8 cellular contexts compared by ENCODE assay signal in genomic region chr12:8823565-8824300, GRCh38. TPM values are rescaled to one million over a fixed set of nuclear protein-coding genes. Genes with fewer than 3 reads are reported as not detected.
DNase-seq lines count a peak whose midpoint lies in the region; ATAC-seq and TF ChIP-seq lines count a peak whose summit lies in the region.

No MANE protein-coding gene starts in this region.

- no peaks in the 10 kb centered on the region for H4K20me1 ChIP-seq in HCT116 (ENCODE audit: insufficient read depth)

- TF ChIP-seq CTCF in 22Rv1 (IDR thresholded peaks at IDR 0.05) (peak; percentile 44), HCT116 (IDR thresholded peaks at IDR 0.05 in 2 of 3, conservative IDR thresholded peaks at IDR 0.05 in 1 of 3; ENCODE audit: borderline replicate concordance in 1 of 3, insufficient read depth in 1 of 3, low read depth in 2 of 3, low read length in 2 of 3) (peak; percentile 37 to 74 (median 63); a peak in 5 of 6 replicates), brain (conservative IDR thresholded peaks at IDR 0.05) (peak; percentile 70 to 74), kidney epithelial cell (IDR thresholded peaks at IDR 0.05; ENCODE audit: insufficient read depth, low read length, poor library complexity, severe bottlenecking) (peak; percentile 49)

- H3K4me2 ChIP-seq in HCT116 (ENCODE audit: low read length), result no peak overlapping the region

- H3K27me3 Mint-ChIP-seq in brain, result peaks cover 6% of the 10 kb centered on the region

- DNase-seq in HCT116 (ENCODE audit: low read depth, low spot score) (peak; percentile 6), kidney epithelial cell (ENCODE audit: low read depth) (no peak), middle frontal gyrus (ENCODE audit: extremely low spot score, low spot score) (no peak), GM19238 (ENCODE audit: insufficient read length, low spot score) (no peak)

- peaks cover 17% of the 10 kb centered on the region for H3K4me1 Mint-ChIP-seq in brain

- peak overlapping the region; percentile 24 to 95 (median 82) for H3K27ac Mint-ChIP-seq in brain

- H3K4me3 ChIP-seq in HCT116 (replicated peaks in 1 of 2; ENCODE audit: low read depth in 1 of 2, low read length in 2 of 2) (no peak overlapping the region), kidney epithelial cell (ENCODE audit: low read depth, low read length) (no peak overlapping the region)

- intact Hi-C loops in HCT116 (cut with micrococcal nuclease), result loop anchor here (2.0 to 10.0 kb wide), 2 partner anchors 141 to 279 kb away; partner anchors contain the start of gene CLEC4E

- H3K27ac ChIP-seq in 22Rv1, result no peak overlapping the region
- no peak overlapping the region for H3K27ac ChIP-seq in HCT116 (ENCODE audit: low read depth, low read length)

- POLR2A ChIA-PET in HCT116 (lab: Charles Lee), result no interaction called here

- RAD21 ChIA-PET in HCT116 (lab: Charles Lee; ENCODE audit: low non-redundant PET in 1 of 2, low total read pairs in 2 of 2, uncharacterized antibody in 2 of 2, unreplicated experiment in 2 of 2), result interaction anchor here in 1 of 2 experiments (1.3 kb wide), 1 partner anchor 142 kb away, joined by 3 read pairs; no protein-coding TSS in a partner anchor

- ATAC-seq in HCT116 (peak; percentile 81), GM18909 (IDR thresholded peaks at IDR 0.05; ENCODE audit: poor library complexity, unreplicated experiment) (no peak), HG02981 (IDR thresholded peaks at IDR 0.05; ENCODE audit: unreplicated experiment) (no peak)

- H3K79me2 ChIP-seq in HCT116 (ENCODE audit: insufficient read depth, low read length), result no peaks in the 10 kb centered on the region

- H2AFZ ChIP-seq in HCT116 (ENCODE audit: low read depth, low read length, poor library complexity, severe bottlenecking), result no peak overlapping the region

- peaks cover 7 to 18% (median 15%) of the 10 kb centered on the region in 5 experiments for H3K9me3 Mint-ChIP-seq in brain

- H3K4me3 Mint-ChIP-seq in brain, result peak overlapping the region; percentile 22 to 81 (median 55)

- no peaks in the 10 kb centered on the region for H3K9me2 ChIP-seq in HCT116 (ENCODE audit: insufficient read depth)

- peak; percentile 66 for TF ChIP-seq RAD21 in HCT116 (IDR thresholded peaks at IDR 0.05; ENCODE audit: low read depth)

- H3K27me3 ChIP-seq in HCT116 (ENCODE audit: insufficient read depth, low read length), result no peaks in the 10 kb centered on the region
- no peaks in the 10 kb centered on the region for H3K27me3 ChIP-seq in kidney epithelial cell (ENCODE audit: control insufficient read depth, insufficient read depth, low read length)

- H3K36me3 ChIP-seq in HCT116 (ENCODE audit: control insufficient read depth in 1 of 2, insufficient read depth in 2 of 2, low read length in 2 of 2) (no peaks in the 10 kb centered on the region), kidney epithelial cell (ENCODE audit: control insufficient read depth, insufficient read depth, low read length) (no peaks in the 10 kb centered on the region)

- no peak overlapping the region for H3K9ac ChIP-seq in HCT116 (ENCODE audit: low read length)

- TF ChIP-seq POLR2A in HCT116 (IDR thresholded peaks at IDR 0.05; ENCODE audit: borderline replicate concordance, extremely low read depth, insufficient read depth, insufficient read length), result no peak

- no TSS peak for BruUV-seq in HCT116 (replicated peaks; lab: Mats Ljungman, UMichigan)

- no peaks in the 10 kb centered on the region for H3K4me1 ChIP-seq in HCT116 (ENCODE audit: control insufficient read depth in 1 of 2, insufficient read depth in 2 of 2, low read length in 2 of 2)

- H3K9me3 ChIP-seq in HCT116 (ENCODE audit: control insufficient read depth in 1 of 2, insufficient read depth in 1 of 2, low read depth in 1 of 2, low read length in 2 of 2), result no peaks in the 10 kb centered on the region

- CTCF ChIA-PET in HCT116 (lab: Charles Lee), result interaction anchor here (0.7 to 3.0 kb wide), 7 partner anchors 11 to 280 kb away, joined by 3 to 26 read pairs (median 6); no protein-coding TSS in a partner anchor

- H3K36me3 Mint-ChIP-seq in brain, result peaks cover 4% of the 10 kb centered on the region

TF ChIP-seq in HCT116, 20 proteins besides CTCF, POLR2A, EP300 and RAD21:
- TF ChIP-seq FOSL1 (IDR thresholded peaks at IDR 0.05; ENCODE audit: low read depth), result no peak
- no peak for TF ChIP-seq JUND (IDR thresholded peaks at IDR 0.05)

RNA-seq across cellular contexts. Expression of gene A2ML1, which starts 1.3 kb away (rescaled TPM):
- total RNA-seq in HCT116 (2021; ENCODE audit: unreplicated experiment) (not detected), kidney epithelial cell (0.07 and 3.1 TPM in 2 replicates)
- not detected in 2 replicates for polyA plus RNA-seq in HCT116 (2012)
- polyA plus RNA-seq in brain (ENCODE audit: insufficient read depth, low read depth, low replicate concordance), result 1.3 TPM
